ENCODE assay signal across 1 cellular context in the genomic region with DNA sequence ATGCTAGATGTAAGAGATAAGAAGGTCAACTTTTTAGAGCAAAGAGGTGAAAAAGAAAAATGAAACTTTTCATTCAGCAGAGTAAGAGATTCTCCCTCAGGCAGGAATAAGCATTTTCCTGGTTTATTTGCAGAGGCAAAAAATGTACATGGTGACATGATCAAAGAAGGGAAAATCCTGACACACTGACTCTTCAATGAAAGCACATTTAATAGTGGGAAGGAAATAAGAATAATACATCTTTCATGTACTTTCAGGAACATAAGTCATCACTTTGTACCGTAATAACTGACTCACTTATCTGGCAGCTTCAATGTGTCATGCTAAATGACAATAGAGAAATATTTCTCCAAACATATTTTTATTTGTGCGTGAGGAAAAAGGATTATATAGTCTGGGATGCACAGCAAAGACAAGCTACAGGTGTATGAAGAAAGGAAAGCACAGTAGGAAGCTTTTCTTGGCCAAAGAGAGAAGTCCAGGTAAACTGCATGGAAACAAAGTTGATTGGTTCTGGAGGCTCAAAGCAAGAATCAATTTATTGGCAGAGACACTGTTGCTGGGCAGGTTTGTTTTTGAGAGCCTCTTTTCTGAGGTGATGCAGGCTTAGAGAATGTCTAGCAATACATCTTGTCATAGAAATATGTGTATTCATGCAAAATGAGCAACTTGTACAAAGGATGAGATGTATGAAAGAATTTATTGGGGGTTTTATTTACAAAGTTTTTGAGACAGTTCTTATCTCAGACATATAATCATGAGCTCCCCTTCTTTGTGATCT.
TF ChIP-seq lines count a peak whose summit lies in the region.

No MANE protein-coding gene starts in this region.

TF ChIP-seq in GM12878, 131 proteins besides CTCF, POLR2A, EP300 and RAD21 (continued from another document):
- TF ChIP-seq, protein P1, sequence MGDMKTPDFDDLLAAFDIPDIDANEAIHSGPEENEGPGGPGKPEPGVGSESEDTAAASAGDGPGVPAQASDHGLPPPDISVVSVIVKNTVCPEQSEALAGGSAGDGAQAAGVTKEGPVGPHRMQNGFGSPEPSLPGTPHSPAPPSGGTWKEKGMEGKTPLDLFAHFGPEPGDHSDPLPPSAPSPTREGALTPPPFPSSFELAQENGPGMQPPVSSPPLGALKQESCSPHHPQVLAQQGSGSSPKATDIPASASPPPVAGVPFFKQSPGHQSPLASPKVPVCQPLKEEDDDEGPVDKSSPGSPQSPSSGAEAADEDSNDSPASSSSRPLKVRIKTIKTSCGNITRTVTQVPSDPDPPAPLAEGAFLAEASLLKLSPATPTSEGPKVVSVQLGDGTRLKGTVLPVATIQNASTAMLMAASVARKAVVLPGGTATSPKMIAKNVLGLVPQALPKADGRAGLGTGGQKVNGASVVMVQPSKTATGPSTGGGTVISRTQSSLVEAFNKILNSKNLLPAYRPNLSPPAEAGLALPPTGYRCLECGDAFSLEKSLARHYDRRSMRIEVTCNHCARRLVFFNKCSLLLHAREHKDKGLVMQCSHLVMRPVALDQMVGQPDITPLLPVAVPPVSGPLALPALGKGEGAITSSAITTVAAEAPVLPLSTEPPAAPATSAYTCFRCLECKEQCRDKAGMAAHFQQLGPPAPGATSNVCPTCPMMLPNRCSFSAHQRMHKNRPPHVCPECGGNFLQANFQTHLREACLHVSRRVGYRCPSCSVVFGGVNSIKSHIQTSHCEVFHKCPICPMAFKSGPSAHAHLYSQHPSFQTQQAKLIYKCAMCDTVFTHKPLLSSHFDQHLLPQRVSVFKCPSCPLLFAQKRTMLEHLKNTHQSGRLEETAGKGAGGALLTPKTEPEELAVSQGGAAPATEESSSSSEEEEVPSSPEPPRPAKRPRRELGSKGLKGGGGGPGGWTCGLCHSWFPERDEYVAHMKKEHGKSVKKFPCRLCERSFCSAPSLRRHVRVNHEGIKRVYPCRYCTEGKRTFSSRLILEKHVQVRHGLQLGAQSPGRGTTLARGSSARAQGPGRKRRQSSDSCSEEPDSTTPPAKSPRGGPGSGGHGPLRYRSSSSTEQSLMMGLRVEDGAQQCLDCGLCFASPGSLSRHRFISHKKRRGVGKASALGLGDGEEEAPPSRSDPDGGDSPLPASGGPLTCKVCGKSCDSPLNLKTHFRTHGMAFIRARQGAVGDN (IDR thresholded peaks at IDR 0.05), result no peak
- TF ChIP-seq BCL11A (IDR thresholded peaks at IDR 0.05; ENCODE audit: low read depth, low read length), result no peak
- TF ChIP-seq RBBP5 (conservative IDR thresholded peaks at IDR 0.05), result no peak
- TF ChIP-seq CBFB (IDR thresholded peaks at IDR 0.05; ENCODE audit: low read depth), result no peak
- no peak for TF ChIP-seq ZNF207 (IDR thresholded peaks at IDR 0.05; ENCODE audit: borderline replicate concordance)
- TF ChIP-seq ESRRA (IDR thresholded peaks at IDR 0.05; ENCODE audit: low read length), result no peak
- TF ChIP-seq EGR1 (IDR thresholded peaks at IDR 0.05; ENCODE audit: borderline replicate concordance in 1 of 2, low read depth in 2 of 2, low read length in 2 of 2), result no peak
